Comparison of ENCODE assay signal across 8 cellular contexts in the genomic region with DNA sequence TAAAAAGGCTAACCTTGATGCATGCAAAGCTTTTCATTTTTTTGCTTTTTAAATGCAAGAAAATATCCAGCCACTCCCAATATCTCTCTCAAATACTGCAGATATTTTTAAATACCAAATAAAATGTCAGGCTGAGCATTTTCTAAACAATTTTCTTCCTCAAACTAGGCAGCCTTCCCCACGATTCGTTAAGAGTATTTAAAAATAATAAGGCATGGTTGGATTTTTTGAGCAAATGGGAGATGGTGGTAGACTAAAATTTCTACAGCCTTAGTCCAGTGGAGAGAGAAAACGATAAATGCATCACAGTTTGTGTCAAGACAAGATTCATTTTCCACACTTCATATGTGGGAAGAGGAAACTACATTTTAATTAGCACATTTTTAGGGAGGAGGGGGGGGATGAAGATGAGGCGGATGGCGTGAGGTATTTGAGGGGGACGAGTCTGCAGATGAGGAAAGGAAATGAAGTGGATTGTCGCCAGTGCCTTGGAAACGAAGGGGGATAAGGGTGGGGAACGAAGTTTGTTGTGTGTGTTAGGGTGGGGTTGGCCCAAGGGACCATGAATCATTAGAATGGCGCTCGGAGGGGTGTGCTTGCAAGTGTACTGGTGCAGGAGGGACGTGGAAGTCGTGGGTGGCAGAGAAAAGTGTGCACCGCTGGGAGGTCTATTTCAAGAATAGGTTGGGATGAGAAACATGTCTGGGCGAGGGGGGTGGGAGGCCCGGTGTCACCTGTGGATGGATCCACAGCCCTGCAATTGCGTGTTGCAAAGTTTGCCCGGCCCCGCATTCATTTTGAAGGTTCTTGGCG. TPM values are rescaled to one million over a fixed set of nuclear protein-coding genes. Genes with fewer than 3 reads are reported as not detected.
DNase-seq lines count a peak whose midpoint lies in the region; ATAC-seq, FAIRE-seq and TF ChIP-seq lines count a peak whose summit lies in the region.

No MANE protein-coding gene starts in this region.

- H3K27me3 ChIP-seq in ACC112 (ENCODE audit: insufficient read depth, low read length) (no peaks in the 10 kb centered on the region), K562 (ENCODE audit: control insufficient read depth in 2 of 2, insufficient read depth in 2 of 2, low read length in 2 of 2) (no peaks in the 10 kb centered on the region), iPS-20b (ENCODE audit: insufficient read depth, low read length) (peaks cover 11% of the 10 kb centered on the region), small intestine (ENCODE audit: control insufficient read depth in 2 of 2, insufficient read depth in 2 of 2, low read length in 2 of 2) (no peaks in the 10 kb centered on the region)

- H3K4me2 ChIP-seq in K562 (ENCODE audit: insufficient read depth, low read length), result peak overlapping the region; percentile 82

- TF ChIP-seq POLR2A in K562 (conservative IDR thresholded peaks at IDR 0.05), result no peak

- 0 out of 2 replicates have a peak, but pooled peaks cover 5% of the 10 kb centered on the region for H4K20me1 ChIP-seq in K562 (replicated peaks; ENCODE audit: control insufficient read depth, insufficient read depth, low read length)

- POLR2A ChIA-PET in HEK293T (lab: Yijun Ruan, JAX) (interaction anchor here (1.1 to 1.5 kb wide), 6 partner anchors 7 to 300 kb away, joined by 3 to 13 read pairs (median 4); no protein-coding TSS in a partner anchor), K562 (lab: Yijun Ruan, JAX) (interaction anchor here (0.7 to 1.5 kb wide), 8 partner anchors 8 to 970 kb away, joined by 3 to 10 read pairs (median 4); no protein-coding TSS in a partner anchor)

- H3K4me1 ChIP-seq in ACC112 (ENCODE audit: control insufficient read depth, insufficient read depth, low read length, unreplicated experiment) (peaks cover 11% of the 10 kb centered on the region), K562 (replicated peaks in 1 of 2; ENCODE audit: control insufficient read depth in 2 of 2, insufficient read depth in 2 of 2, low read length in 2 of 2) (peaks cover 15 to 32% of the 10 kb centered on the region in 2 experiments), iPS-20b (ENCODE audit: insufficient read depth, low read length) (peaks cover 42% of the 10 kb centered on the region), small intestine (ENCODE audit: control insufficient read depth in 2 of 2, insufficient read depth in 1 of 2, low read depth in 1 of 2, low read length in 1 of 2) (peaks cover 2 to 3% of the 10 kb centered on the region in 2 donors)

- no peak for ATAC-seq in K562
- no peak for ATAC-seq in HG03196 (IDR thresholded peaks at IDR 0.05; ENCODE audit: unreplicated experiment)

- in situ Hi-C loops in K562 (cut with MboI), result no loop called here

- DNase-seq in HEK293T (ENCODE audit: extremely low spot score), result no peak
- peak in 3 of 4 experiments; percentile 14 to 45 (median 18) for DNase-seq in K562 (ENCODE audit: extremely low read depth in 1 of 4, low spot score in 3 of 4)
- peak; percentile 51 for DNase-seq in small intestine
- no peak for DNase-seq in NCI-H2227 treated with DMSO at 0.1 percent for 48 hours (lab: John Stamatoyannopoulos, UW)
- no peak for DNase-seq in activated naive CD4-positive, alpha-beta T cell (lab: John Stamatoyannopoulos, UW)

- FAIRE-seq in K562 (lab: Jason Lieb, UNC) (no peak), small intestine (lab: Jason Lieb, UNC) (no peak)

- TF ChIP-seq EP300 in K562 (IDR thresholded peaks at IDR 0.05; ENCODE audit: low read length), result no peak

- no peaks in the 10 kb centered on the region for H3K9me1 ChIP-seq in K562 (ENCODE audit: control insufficient read depth, insufficient read depth, low read length)

- H3K4me3 ChIP-seq in ACC112 (ENCODE audit: low read depth, low read length), result peak overlapping the region; percentile 79
- H3K4me3 ChIP-seq in K562, result peak overlapping the region; percentile 92
- peak overlapping the region; percentile 72 for H3K4me3 ChIP-seq in iPS-20b (ENCODE audit: low read length)
- peak overlapping the region; percentile 91 to 96 for H3K4me3 ChIP-seq in small intestine (ENCODE audit: low read depth in 1 of 2, low read length in 2 of 2)

- peak overlapping the region; percentile 85 for H3K27ac ChIP-seq in ACC112 (ENCODE audit: low read depth, low read length)
- peak overlapping the region; percentile 92 for H3K27ac ChIP-seq in K562 (ENCODE audit: extremely low read depth, low read depth, low read length)
- no peak overlapping the region for H3K27ac ChIP-seq in iPS-20b (ENCODE audit: low read length)
- peak overlapping the region; percentile 91 to 96 for H3K27ac ChIP-seq in small intestine (ENCODE audit: low read depth in 1 of 2, low read length in 1 of 2)

- CTCF ChIA-PET in HEK293T (lab: Yijun Ruan, JAX) (interaction anchor here (0.8 to 1.6 kb wide), 4 partner anchors 8 to 122 kb away, joined by 3 to 7 read pairs (median 3); no protein-coding TSS in a partner anchor), K562 (lab: Yijun Ruan, JAX; ENCODE audit: low intra/inter-chr PET ratio) (no interaction called here)

- TF ChIP-seq RAD21 in K562 (CRISPR knock-in tag; conservative IDR thresholded peaks at IDR 0.05 in 1 of 2, IDR thresholded peaks at IDR 0.05 in 1 of 2), result no peak

- no TSS peak for BruUV-seq in K562 (replicated peaks; lab: Mats Ljungman, UMichigan)

- H3K36me3 ChIP-seq in ACC112 (ENCODE audit: insufficient read depth, low read length) (no peaks in the 10 kb centered on the region), K562 (ENCODE audit: control insufficient read depth, insufficient read depth, low read length) (no peaks in the 10 kb centered on the region), iPS-20b (ENCODE audit: insufficient read depth, low read depth, low read length) (no peaks in the 10 kb centered on the region), small intestine (ENCODE audit: control insufficient read depth in 2 of 2, insufficient read depth in 2 of 2, low read length in 2 of 2) (no peaks in the 10 kb centered on the region)

- intact Hi-C loops in K562 (cut with micrococcal nuclease), result loop anchor here (5.0 to 10.0 kb wide), 3 partner anchors 71 to 198 kb away; a partner anchor contains a TSS

- H3K9ac ChIP-seq in K562 (ENCODE audit: insufficient read depth in 1 of 2, low read depth in 2 of 2, low read length in 2 of 2), result peak overlapping the region; percentile 73 to 94
- peak overlapping the region; percentile 76; the same call in 1 of the 2 replicates for H3K9ac ChIP-seq in iPS-20b (ENCODE audit: low read depth, low read length)

- peak overlapping the region; percentile 26 for H2AFZ ChIP-seq in ACC112 (ENCODE audit: low read length, unreplicated experiment)
- H2AFZ ChIP-seq in K562 (ENCODE audit: low read depth, low read length), result peak overlapping the region; percentile 81

- no peaks in the 10 kb centered on the region for H3K9me3 ChIP-seq in K562 (replicated peaks; ENCODE audit: control insufficient read depth, insufficient read depth, low read depth, low read length)
- no peaks in the 10 kb centered on the region for H3K9me3 ChIP-seq in iPS-20b (ENCODE audit: insufficient read depth, low read depth, low read length)
- H3K9me3 ChIP-seq in small intestine (ENCODE audit: control insufficient read depth, low read depth), result no peaks in the 10 kb centered on the region

- H3K79me2 ChIP-seq in ACC112 (ENCODE audit: control insufficient read depth, insufficient read depth, low read length, unreplicated experiment) (peaks cover 33% of the 10 kb centered on the region), K562 (ENCODE audit: control insufficient read depth, insufficient read depth, low read length) (peaks cover 36% of the 10 kb centered on the region)

- 17% methylated on average over 10 of the region's 20 CpGs for WGBS in K562 (ENCODE audit: insufficient coverage, low coverage, missing lambda C conversion rate)
- WGBS in small intestine, 3 donors, result 4 to 29% (median 18%) methylated on average over 20 of the region's 20 CpGs

- TF ChIP-seq CTCF in K562 (IDR thresholded peaks at IDR 0.05 in 2 of 3, conservative IDR thresholded peaks at IDR 0.05 in 1 of 3; ENCODE audit: insufficient read depth in 2 of 3, low read depth in 1 of 3, low read length in 3 of 3), result no peak

TF ChIP-seq in K562, 482 proteins besides CTCF, POLR2A, EP300 and RAD21 (continues in another document):
- TF ChIP-seq, protein P1, sequence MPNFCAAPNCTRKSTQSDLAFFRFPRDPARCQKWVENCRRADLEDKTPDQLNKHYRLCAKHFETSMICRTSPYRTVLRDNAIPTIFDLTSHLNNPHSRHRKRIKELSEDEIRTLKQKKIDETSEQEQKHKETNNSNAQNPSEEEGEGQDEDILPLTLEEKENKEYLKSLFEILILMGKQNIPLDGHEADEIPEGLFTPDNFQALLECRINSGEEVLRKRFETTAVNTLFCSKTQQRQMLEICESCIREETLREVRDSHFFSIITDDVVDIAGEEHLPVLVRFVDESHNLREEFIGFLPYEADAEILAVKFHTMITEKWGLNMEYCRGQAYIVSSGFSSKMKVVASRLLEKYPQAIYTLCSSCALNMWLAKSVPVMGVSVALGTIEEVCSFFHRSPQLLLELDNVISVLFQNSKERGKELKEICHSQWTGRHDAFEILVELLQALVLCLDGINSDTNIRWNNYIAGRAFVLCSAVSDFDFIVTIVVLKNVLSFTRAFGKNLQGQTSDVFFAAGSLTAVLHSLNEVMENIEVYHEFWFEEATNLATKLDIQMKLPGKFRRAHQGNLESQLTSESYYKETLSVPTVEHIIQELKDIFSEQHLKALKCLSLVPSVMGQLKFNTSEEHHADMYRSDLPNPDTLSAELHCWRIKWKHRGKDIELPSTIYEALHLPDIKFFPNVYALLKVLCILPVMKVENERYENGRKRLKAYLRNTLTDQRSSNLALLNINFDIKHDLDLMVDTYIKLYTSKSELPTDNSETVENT (CRISPR knock-in tag; IDR thresholded peaks at IDR 0.05), result no peak
- TF ChIP-seq POLR2G (IDR thresholded peaks at IDR 0.05; ENCODE audit: low read depth, low read length), result no peak

RNA-seq across cellular contexts. Expression of a gene that starts 1.2 kb away (rescaled TPM):
- 118 and 251 TPM in 2 replicates for total RNA-seq in K562 (2011; cell fraction: chromatin; rRNA removed; ENCODE audit: low replicate concordance)
- 39.9 and 58.7 TPM in 2 replicates for total RNA-seq in K562 (2011; cell fraction: nucleolus; rRNA removed)
- total RNA-seq in K562 (2011; cell fraction: nucleoplasm; rRNA removed), result 91.3 and 97.2 TPM in 2 replicates
- 24.7 and 25.4 TPM in 2 replicates for total RNA-seq in K562 (2014; rRNA removed)
- 44.9 and 52.7 TPM in 2 replicates for total RNA-seq in K562 (2014; rRNA removed; fragmentation: Illumina TruSeq; extraction: Trizol)
- 42.6 and 46.0 TPM in 2 replicates for total RNA-seq in K562 (2015; rRNA removed; fragmentation: Illumina TruSeq; extraction: Trizol)
- total RNA-seq in K562 (2021), result 31.7 and 32.3 TPM in 2 replicates
- polyA plus RNA-seq in K562 (2011; rRNA removed), result 98.7 and 125 TPM in 2 replicates
- polyA plus RNA-seq in K562 (2011; cell fraction: cytosol; rRNA removed), result 17.4 and 51.0 TPM in 2 replicates
- polyA plus RNA-seq in K562 (2011; cell fraction: nucleus; rRNA removed), result 70.6 and 117 TPM in 2 replicates
- polyA plus RNA-seq in K562 (2012), result 36.4 and 43.2 TPM in 2 replicates
- polyA plus RNA-seq in K562 (2014; fragmentation: Illumina TruSeq; extraction: Trizol), result 53.4 and 95.6 TPM in 2 replicates
- polyA plus RNA-seq in K562 (2014; fragmentation: Nextera tagmentation; extraction: Ambion mirVana), result 10 to 100 TPM; 13.2 to 15.1 TPM
- polyA plus RNA-seq in K562 (2014; rRNA removed), result 25.1 and 31.7 TPM in 2 replicates
- 153 TPM in 2 replicates for polyA minus RNA-seq in K562 (2011; rRNA and poly(A)+ RNA removed)
- 28.1 and 63.8 TPM in 2 replicates for polyA minus RNA-seq in K562 (2011; cell fraction: cytosol; rRNA and poly(A)+ RNA removed)
- polyA minus RNA-seq in K562 (2011; cell fraction: nucleus; rRNA and poly(A)+ RNA removed), result 40.8 and 87.7 TPM in 2 replicates
- 100 to 1,000 TPM in 1 of 3 donors, 10 to 100 TPM in 2; 63.7 to 123 (median 74.8) TPM for polyA plus RNA-seq in small intestine

Comparison
In these comparisons a context has a peak if more than half of its experiments do, and no peak if none do; other contexts are left out.
1. DNase-seq: peak in K562 (3 of 4) and small intestine (single experiment); none in HEK293T (single experiment), NCI-H2227 treated with DMSO at 0.1 percent for 48 hours (single experiment) and activated naive CD4-positive, alpha-beta T cell (0 of 4).
2. Peak in every context shown above with its lines, with median percentiles within 50 percentile points of each other: H3K4me3 ChIP-seq.